Comparison of ENCODE assay signal across 8 cellular contexts in genomic region chr2:135876770-135877169, GRCh38. TPM values are rescaled to one million over a fixed set of nuclear protein-coding genes. Genes with fewer than 3 reads are reported as not detected.
DNase-seq lines count a peak whose midpoint lies in the region; ATAC-seq, FAIRE-seq and TF ChIP-seq lines count a peak whose summit lies in the region.
"Not testable (repeated sequence)": the region's sequence is repeated elsewhere in the genome, so short reads cannot be mapped to it uniquely, and the experiment has no call there.

No MANE protein-coding gene starts in this region.

- not testable (repeated sequence) for TF ChIP-seq CTCF in CD14-positive monocyte (IDR thresholded peaks at IDR 0.05); HL-60 (IDR thresholded peaks at IDR 0.05; ENCODE audit: insufficient read depth, low read length); SU-DHL-6 (IDR thresholded peaks at IDR 0.05; ENCODE audit: insufficient read depth, low read length, poor library complexity, severe bottlenecking); endothelial cell of umbilical vein (IDR thresholded peaks at IDR 0.05; ENCODE audit: extremely low read depth in 1 of 2, insufficient read depth in 1 of 2, low read depth in 1 of 2, low read length in 2 of 2); osteoblast (IDR thresholded peaks at IDR 0.05; ENCODE audit: extremely low read depth, low read depth, low read length)

- H3K9me1 ChIP-seq in endothelial cell of umbilical vein (replicated peaks; ENCODE audit: control insufficient read depth, extremely low read depth, insufficient read depth, low read length) = not testable (repeated sequence)

- TF ChIP-seq POLR2A in endothelial cell of umbilical vein (IDR thresholded peaks at IDR 0.05; ENCODE audit: low read depth, low read length) = not testable (repeated sequence)

- WGBS in thymus = 86% methylated on average over 15 of the region's 15 CpGs

- peak overlapping the region; percentile 46 for H3K4me2 ChIP-seq in SU-DHL-6 (ENCODE audit: low read depth, low read length, poor library complexity, severe bottlenecking)
- peak overlapping the region; percentile 73 for H3K4me2 ChIP-seq in endothelial cell of umbilical vein (ENCODE audit: insufficient read depth, low read length)
- peak overlapping the region; percentile 98 for H3K4me2 ChIP-seq in osteoblast (ENCODE audit: insufficient read depth, low read length)

- not testable (repeated sequence) for H3K9me2 ChIP-seq in SU-DHL-6 (replicated peaks; ENCODE audit: insufficient read depth, low read length)

- not testable (repeated sequence) for H3K4me1 ChIP-seq in endothelial cell of umbilical vein (ENCODE audit: control insufficient read depth, extremely low read depth, insufficient read depth, low read length)
- peaks cover 23% of the 10 kb centered on the region for H3K4me1 ChIP-seq in osteoblast (ENCODE audit: insufficient read depth, low read length)
- peaks cover 17% of the 10 kb centered on the region for H3K4me1 ChIP-seq in thymus (ENCODE audit: control insufficient read depth, insufficient read depth, low read length)

- H3K36me3 ChIP-seq in SU-DHL-6 (ENCODE audit: low read length) = peaks cover 18% of the 10 kb centered on the region
- H3K36me3 ChIP-seq in endothelial cell of umbilical vein (ENCODE audit: control insufficient read depth in 2 of 2, extremely low read depth in 1 of 2, insufficient read depth in 2 of 2, low read length in 2 of 2); osteoblast (ENCODE audit: insufficient read depth, low read length); thymus (ENCODE audit: control insufficient read depth, insufficient read depth): not testable (repeated sequence)

- not testable (repeated sequence) for H3K27me3 ChIP-seq in HL-60 (ENCODE audit: insufficient read depth, poor library complexity, severe bottlenecking); SU-DHL-6 (ENCODE audit: low read length); endothelial cell of umbilical vein (ENCODE audit: control insufficient read depth in 2 of 2, insufficient read depth in 2 of 2, low read length in 2 of 2); osteoblast (ENCODE audit: insufficient read depth, low read length); thymus (ENCODE audit: control insufficient read depth, insufficient read depth)

- H4K20me1 ChIP-seq in SU-DHL-6 (ENCODE audit: low read depth, low read length) = peaks cover 24% of the 10 kb centered on the region
- not testable (repeated sequence) for H4K20me1 ChIP-seq in endothelial cell of umbilical vein (replicated peaks; ENCODE audit: control insufficient read depth, extremely low read depth, insufficient read depth, low read length); osteoblast (ENCODE audit: insufficient read depth, low read length)

- H3K27ac Mint-ChIP-seq in CD14-positive monocyte = peak overlapping the region in 6 of 7 donors; percentile 26 to 90 (median 75)
- peak overlapping the region; percentile 99 for H3K27ac Mint-ChIP-seq in activated naive CD8-positive, alpha-beta T cell treated with anti-CD3 and anti-CD28 coated beads for 36 hours

- H3K36me3 Mint-ChIP-seq in CD14-positive monocyte = not testable (repeated sequence)
- peaks cover 39% of the 10 kb centered on the region for H3K36me3 Mint-ChIP-seq in activated naive CD8-positive, alpha-beta T cell treated with anti-CD3 and anti-CD28 coated beads for 36 hours

- H3K79me2 ChIP-seq in SU-DHL-6 (ENCODE audit: insufficient read depth, low read length) (peaks cover 44% of the 10 kb centered on the region), endothelial cell of umbilical vein (ENCODE audit: control insufficient read depth, insufficient read depth, low read length) (peaks cover 30% of the 10 kb centered on the region), osteoblast (ENCODE audit: insufficient read depth, low read length) (peaks cover 35% of the 10 kb centered on the region)

- H3K27ac ChIP-seq in HL-60 (replicated peaks) (peak overlapping the region; percentile 93), SU-DHL-6 (ENCODE audit: low read depth, low read length) (peak overlapping the region; percentile 8; the same call in 1 of the 2 replicates)
- H3K27ac ChIP-seq in endothelial cell of umbilical vein (ENCODE audit: insufficient read depth, low read depth, low read length); osteoblast (ENCODE audit: low read depth, low read length); thymus (ENCODE audit: low read depth): not testable (repeated sequence)

- dilution Hi-C loops in endothelial cell of umbilical vein (cut with MboI; ENCODE audit: extremely low pct_ligation_motif_present, low sequenced_read_pairs) = not testable (repeated sequence)

- H3K4me3 ChIP-seq in HL-60 (replicated peaks; ENCODE audit: insufficient read depth, low read length) (peak overlapping the region; percentile 69), SU-DHL-6 (ENCODE audit: insufficient read depth, low read length, poor library complexity, severe bottlenecking) (peak overlapping the region; percentile 28), endothelial cell of umbilical vein (replicated peaks in 1 of 3; ENCODE audit: insufficient read depth in 1 of 3, low read depth in 1 of 3, low read length in 3 of 3) (peak overlapping the region in 2 of 3 experiments; percentile 57 to 83), osteoblast (ENCODE audit: insufficient read depth, low read length) (peak overlapping the region; percentile 88), thymus (ENCODE audit: low read length) (peak overlapping the region; percentile 84)

- H3K27me3 Mint-ChIP-seq in CD14-positive monocyte (ENCODE audit: low read depth in 3 of 3); activated naive CD8-positive, alpha-beta T cell treated with anti-CD3 and anti-CD28 coated beads for 36 hours: not testable (repeated sequence)

- H3K9ac ChIP-seq in SU-DHL-6 (ENCODE audit: low read length) = peak overlapping the region; percentile 90
- H3K9ac ChIP-seq in endothelial cell of umbilical vein (replicated peaks; ENCODE audit: extremely low read depth, insufficient read depth, low read length) = peak overlapping the region; percentile 83

- peak; percentile 1 for ATAC-seq in left lobe of liver

- POLR2A ChIA-PET in endothelial cell of umbilical vein (lab: Charles Lee) = not testable (repeated sequence)

- peak overlapping the region; percentile 88 to 89 for H3K4me3 Mint-ChIP-seq in CD14-positive monocyte
- H3K4me3 Mint-ChIP-seq in activated naive CD8-positive, alpha-beta T cell treated with anti-CD3 and anti-CD28 coated beads for 36 hours = peak overlapping the region; percentile 96

- H2AFZ ChIP-seq in SU-DHL-6 (ENCODE audit: low read depth, low read length, severe bottlenecking) = peak overlapping the region; percentile 10
- H2AFZ ChIP-seq in endothelial cell of umbilical vein (ENCODE audit: low read depth, low read length) = peak overlapping the region; percentile 75
- H2AFZ ChIP-seq in osteoblast (ENCODE audit: low read length) = peak overlapping the region; percentile 75

- not testable (repeated sequence) for H3K9me3 Mint-ChIP-seq in CD14-positive monocyte; activated naive CD8-positive, alpha-beta T cell treated with anti-CD3 and anti-CD28 coated beads for 36 hours

- not testable (repeated sequence) for BruUV-seq in endothelial cell of umbilical vein (replicated peaks; lab: Mats Ljungman, UMichigan)

- DNase-seq in CD14-positive monocyte (ENCODE audit: low spot score); HL-60 (ENCODE audit: low read depth in 1 of 2, low spot score in 1 of 2); activated naive CD8-positive, alpha-beta T cell treated with anti-CD3 and anti-CD28 coated beads for 36 hours; endothelial cell of umbilical vein (ENCODE audit: low read depth, low spot score); left lobe of liver (ENCODE audit: low spot score); osteoblast (ENCODE audit: insufficient read length, low spot score, missing footprints): not testable (repeated sequence)

- intact Hi-C loops in CD14-positive monocyte (cut with micrococcal nuclease) = not testable (repeated sequence)
- intact Hi-C loops in endothelial cell of umbilical vein (cut with micrococcal nuclease) = loop anchor here (5.0 kb wide), 3 partner anchors 36 to 344 kb away; partner anchors contain the start of genes R3HDM1, UBXN4 and ZRANB3

- CTCF ChIA-PET in endothelial cell of umbilical vein (lab: Charles Lee) = interaction anchor here (0.8 to 1.9 kb wide), 4 partner anchors 9 to 888 kb away, joined by 3 to 8 read pairs (median 5); no protein-coding TSS in a partner anchor

- H3K9me3 ChIP-seq in SU-DHL-6 (ENCODE audit: insufficient read depth, low read length); endothelial cell of umbilical vein (replicated peaks; ENCODE audit: control insufficient read depth, insufficient read depth, low read length); osteoblast (ENCODE audit: low read depth, low read length); thymus (ENCODE audit: control insufficient read depth): not testable (repeated sequence)

- H3F3A ChIP-seq in SU-DHL-6 (ENCODE audit: insufficient read depth) = not testable (repeated sequence)

- not testable (repeated sequence) for FAIRE-seq in endothelial cell of umbilical vein (lab: Jason Lieb, UNC)

- H3K4me1 Mint-ChIP-seq in CD14-positive monocyte = peaks cover 22% of the 10 kb centered on the region
- peaks cover 39% of the 10 kb centered on the region for H3K4me1 Mint-ChIP-seq in activated naive CD8-positive, alpha-beta T cell treated with anti-CD3 and anti-CD28 coated beads for 36 hours

RNA-seq across cellular contexts. Expression of gene MCM6, which starts 0.5 kb away (rescaled TPM):
- 1 to 10 TPM; 1.7 to 2.2 TPM for polyA plus RNA-seq in CD14-positive monocyte
- 100 to 1,000 TPM; 229 to 232 TPM for total RNA-seq in activated naive CD8-positive, alpha-beta T cell treated with anti-CD3 and anti-CD28 coated beads for 36 hours
- 48.1 and 52.6 TPM in 2 replicates for total RNA-seq in endothelial cell of umbilical vein
- polyA plus RNA-seq in endothelial cell of umbilical vein = 15.1 and 20.6 TPM in 2 replicates
- polyA plus RNA-seq in endothelial cell of umbilical vein (2011; cell fraction: cytosol; rRNA removed) = 26.3 and 28.9 TPM in 2 replicates
- 21.8 and 30.3 TPM in 2 replicates for polyA plus RNA-seq in endothelial cell of umbilical vein (2011; cell fraction: nucleus; rRNA removed)
- polyA plus RNA-seq in endothelial cell of umbilical vein (2012) = 28.5 and 41.4 TPM in 2 replicates
- polyA minus RNA-seq in endothelial cell of umbilical vein = 40.8 and 41.8 TPM in 2 replicates
- polyA minus RNA-seq in endothelial cell of umbilical vein (2011; cell fraction: cytosol; rRNA and poly(A)+ RNA removed) = 49.3 TPM
- polyA minus RNA-seq in endothelial cell of umbilical vein (2011; cell fraction: nucleus; rRNA and poly(A)+ RNA removed) = 13.4 and 24.0 TPM in 2 replicates
- 1.9 TPM for total RNA-seq in left lobe of liver
- 14.5 and 15.6 TPM in 2 replicates for total RNA-seq in osteoblast
- 19.5 TPM for polyA plus RNA-seq in thymus

RNA-seq across cellular contexts. Expression of gene LCT, which starts 39.8 kb away (rescaled TPM):
- polyA plus RNA-seq in CD14-positive monocyte = not detected
- under 1 TPM; 0.31 to 0.34 TPM for total RNA-seq in activated naive CD8-positive, alpha-beta T cell treated with anti-CD3 and anti-CD28 coated beads for 36 hours
- 0.07 TPM in 1 of 2 replicates, not detected in the other for total RNA-seq in endothelial cell of umbilical vein
- polyA plus RNA-seq in endothelial cell of umbilical vein = 0.03 TPM in 1 of 2 replicates, not detected in the other
- polyA plus RNA-seq in endothelial cell of umbilical vein (2011; cell fraction: cytosol; rRNA removed) = not detected in 2 replicates
- not detected in 2 replicates for polyA plus RNA-seq in endothelial cell of umbilical vein (2011; cell fraction: nucleus; rRNA removed)
- polyA plus RNA-seq in endothelial cell of umbilical vein (2012) = not detected in 2 replicates
- 0.05 TPM in 1 of 2 replicates, not detected in the other for polyA minus RNA-seq in endothelial cell of umbilical vein
- not detected for polyA minus RNA-seq in endothelial cell of umbilical vein (2011; cell fraction: cytosol; rRNA and poly(A)+ RNA removed)
- polyA minus RNA-seq in endothelial cell of umbilical vein (2011; cell fraction: nucleus; rRNA and poly(A)+ RNA removed) = 0.14 TPM in 2 replicates
- not detected for total RNA-seq in left lobe of liver
- total RNA-seq in osteoblast = under 0.01 TPM in 2 replicates
- polyA plus RNA-seq in thymus = 0.09 TPM

Comparison
In these comparisons a context has a peak if more than half of its experiments do, and no peak if none do; other contexts are left out.
1. H3K4me3 ChIP-seq: peak in every context shown above with its lines; median percentile 88 in osteoblast; 84 in thymus; 70 in endothelial cell of umbilical vein; 69 in HL-60; 28 in SU-DHL-6.
2. H2AFZ ChIP-seq: peak in every context shown above with its lines; median percentile 75 in endothelial cell of umbilical vein; 75 in osteoblast; 10 in SU-DHL-6.
3. H3K4me2 ChIP-seq: peak in every context shown above with its lines; median percentile 98 in osteoblast; 73 in endothelial cell of umbilical vein; 46 in SU-DHL-6.